32 cellular contexts compared by ENCODE assay signal in genomic region chr5:15131909-15132308, GRCh38.
"Had no signal": no experiment of that assay in that cellular context is flagged by ENCODE, and none has a peak within 500 bp of the region (broad histone marks: within the 10 kb centered on the region; RNA-seq: fewer than 3 reads in every experiment).

No MANE protein-coding gene starts in this region.

- ATAC-seq: activated CD4-positive, CD25-positive, alpha-beta regulatory T cell treated with anti-CD3 and anti-CD28 coated beads, Interleukin-2, amount 50 U/mL, for 24 hours; activated CD8-positive, alpha-beta T cell treated with anti-CD3 and anti-CD28 coated beads for 36 hours; activated T-cell treated with anti-CD3 and anti-CD28 coated beads, Interleukin-2, amount 50 U/mL, for 4 hours; activated T-helper 17 cell treated with anti-CD3 and anti-CD28 coated beads, Interleukin-2, amount 50 U/mL, for 72 hours; effector memory CD8-positive, alpha-beta T cell; foreskin keratinocyte; gastrocnemius medialis; T-helper 17 cell had no signal

- H3K4me3 ChIP-seq: esophagus muscularis mucosa, gastrocnemius medialis had no signal

- FAIRE-seq: astrocyte, bronchial epithelial cell, colon had no signal

- H3K36me3 ChIP-seq: brain microvascular endothelial cell, esophagus muscularis mucosa, gastrocnemius medialis, WERI-Rb-1 had no signal

- DNase-seq: activated B cell treated with CpG ODN at 0.5 μM for 24 hours; activated CD4-positive, alpha-beta T cell treated with anti-CD3 and anti-CD28 coated beads for 48 hours; activated CD4-positive, alpha-beta T cell treated with anti-CD3 and anti-CD28 coated beads, Interleukin-2, amount 50 U/mL, for 1 hour; activated CD4-positive, alpha-beta T cell treated with anti-CD3 and anti-CD28 coated beads, Interleukin-2, amount 50 U/mL, for 48 hours; activated CD8-positive, alpha-beta memory T cell treated with anti-CD3 and anti-CD28 coated beads for 24 hours; activated CD8-positive, alpha-beta T cell treated with anti-CD3 and anti-CD28 coated beads for 36 hours; activated effector memory CD4-positive, alpha-beta T cell treated with Interleukin-2 at 50 U/mL for 16 hours; activated gamma-delta T cell treated with Interleukin-2 at 50 U/mL for 16 hours; activated naive CD4-positive, alpha-beta T cell treated with anti-CD3 and anti-CD28 coated beads, Interleukin-2, amount 50 U/mL, for 16 hours; activated naive CD4-positive, alpha-beta T cell treated with Interleukin-2 at 50 U/mL for 16 hours; activated T-cell treated with anti-CD3 and anti-CD28 coated beads, Interleukin-2, amount 50 U/mL, for 4 hours; amniotic stem cell; anterior cingulate cortex; brain microvascular endothelial cell; cortex of kidney; dermis blood vessel endothelial cell; effector CD4-positive, alpha-beta T cell; effector memory CD8-positive, alpha-beta T cell; erythroblast; foreskin keratinocyte; gastrocnemius medialis; glutamatergic neuron; T-helper 1 cell; T-helper 17 cell; T1000; WERI-Rb-1 had no signal

- H3K9me3 ChIP-seq: gastrocnemius medialis had no signal

- H3K27me3 ChIP-seq: brain microvascular endothelial cell, esophagus muscularis mucosa, foreskin keratinocyte, gastrocnemius medialis had no signal

- H3K27ac ChIP-seq: brain microvascular endothelial cell, esophagus muscularis mucosa, foreskin keratinocyte, gastrocnemius medialis, WERI-Rb-1 had no signal

- H3K4me1 ChIP-seq: esophagus muscularis mucosa, foreskin keratinocyte, gastrocnemius medialis had no signal
